8 cellular contexts compared by ENCODE assay signal in the genomic region with DNA sequence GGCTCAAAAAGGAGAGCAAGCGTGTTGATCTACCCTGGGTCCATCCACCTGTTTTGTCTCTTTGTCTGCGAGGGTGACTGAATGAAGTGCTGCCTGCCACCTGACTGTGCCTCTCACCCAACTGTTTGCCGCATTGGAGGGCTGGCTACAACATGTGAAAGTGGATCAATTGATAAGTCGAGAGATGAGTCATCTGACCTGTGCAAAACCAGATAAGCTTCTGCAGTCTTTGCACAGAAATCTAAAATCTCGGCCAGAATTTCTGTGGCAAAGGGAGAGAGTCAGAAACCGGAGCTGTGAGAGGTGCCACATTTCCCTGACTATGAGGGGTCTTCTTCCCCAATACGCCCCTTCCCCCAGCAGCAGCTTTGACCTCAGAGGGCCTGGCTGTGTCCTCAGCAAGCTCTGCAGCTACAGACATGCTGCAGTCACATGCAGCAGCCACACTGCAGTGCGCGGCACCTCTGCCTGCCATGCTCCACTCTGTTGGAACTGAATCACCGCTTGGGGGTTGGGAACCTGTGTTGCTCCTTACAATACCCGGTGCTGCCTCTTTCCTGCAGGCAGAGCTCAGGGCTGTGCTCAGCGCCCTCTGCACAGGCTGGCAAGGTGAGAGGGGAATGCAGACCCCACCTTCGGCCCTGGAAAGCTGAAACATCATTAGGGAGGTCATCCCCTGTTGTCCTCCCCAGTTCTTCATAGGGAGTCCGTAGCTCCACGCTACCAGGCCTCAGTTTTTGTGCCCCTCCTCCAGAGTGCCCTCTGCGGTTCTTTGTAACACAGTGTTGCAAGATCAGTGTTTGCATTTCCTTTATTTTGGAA. TPM values are rescaled to one million over a fixed set of nuclear protein-coding genes. Genes with fewer than 3 reads are reported as not detected.
DNase-seq lines count a peak whose midpoint lies in the region; ATAC-seq and TF ChIP-seq lines count a peak whose summit lies in the region.

No MANE protein-coding gene starts in this region.

- H3K27ac Mint-ChIP-seq in immature natural killer cell, result peak overlapping the region in 2 of 6 donors; percentile 6 to 39

- ATAC-seq in foreskin keratinocyte, result peak; percentile 91
- no peak for ATAC-seq in GM21717 (IDR thresholded peaks at IDR 0.05; ENCODE audit: unreplicated experiment)

- peak; percentile 49 for DNase-seq in stimulated activated CD4-positive, alpha-beta T cell treated with anti-CD3 and anti-CD28 coated beads, Interleukin-15, amount 100 ng/mL, for 24 hours
- DNase-seq in stimulated activated CD4-positive, alpha-beta T cell treated with anti-CD3 and anti-CD28 coated beads, Interleukin-12 subunit alpha, Interleukin-12 subunit beta, amount 100 ng/mL, for 4 hours, result no peak
- peak; percentile 76 for DNase-seq in SK-N-DZ (ENCODE audit: low spot score)
- peak; percentile 33 to 44 for DNase-seq in foreskin keratinocyte
- peak; percentile 67 for DNase-seq in ureter (ENCODE audit: low spot score)
- DNase-seq in immature natural killer cell, result no peak
- no peak for DNase-seq in NCI-H82 treated with DMSO at 0.1 percent for 48 hours (lab: John Stamatoyannopoulos, UW; ENCODE audit: unreplicated experiment)

- H3K27me3 ChIP-seq in foreskin keratinocyte, result no peaks in the 10 kb centered on the region

- H3K27ac ChIP-seq in foreskin keratinocyte, result no peak overlapping the region

- no peak overlapping the region for H3K4me3 Mint-ChIP-seq in immature natural killer cell

- H3K9me3 Mint-ChIP-seq in immature natural killer cell, result no peaks in the 10 kb centered on the region

- no peaks in the 10 kb centered on the region for H3K4me1 Mint-ChIP-seq in immature natural killer cell

- peak; percentile 22 for TF ChIP-seq CTCF in foreskin keratinocyte (conservative IDR thresholded peaks at IDR 0.05)

- peaks cover 10 to 11% (median 11%) of the 10 kb centered on the region in 3 donors for H3K36me3 Mint-ChIP-seq in immature natural killer cell

- no peaks in the 10 kb centered on the region for H3K4me1 ChIP-seq in foreskin keratinocyte

- peaks cover 0 to 4% (median 0%) of the 10 kb centered on the region in 3 donors for H3K27me3 Mint-ChIP-seq in immature natural killer cell (ENCODE audit: low read depth in 3 of 3)

RNA-seq across cellular contexts. Expression of gene HAS3, which starts 16.2 kb away (rescaled TPM):
- polyA plus RNA-seq in SK-N-DZ (2014; cell fraction: cytosol; rRNA removed), result 0.03 and 0.42 TPM in 2 replicates
- polyA plus RNA-seq in SK-N-DZ (2014; cell fraction: nucleus; rRNA removed), result 0.63 and 16.9 TPM in 2 replicates
- total RNA-seq in foreskin keratinocyte, result 9.1 and 15.1 TPM in 2 replicates
- 4.8 and 9.0 TPM in 2 replicates for polyA plus RNA-seq in foreskin keratinocyte
- total RNA-seq in ureter, result 58.9 TPM
- polyA plus RNA-seq in immature natural killer cell, result under 1 TPM in 2 of 3 donors, not detected in 1; 0.32 to 0.35 TPM

RNA-seq across cellular contexts. Expression of gene CHTF8, which starts 43.1 kb away (rescaled TPM):
- polyA plus RNA-seq in SK-N-DZ (2014; cell fraction: cytosol; rRNA removed), result 135 and 144 TPM in 2 replicates
- polyA plus RNA-seq in SK-N-DZ (2014; cell fraction: nucleus; rRNA removed), result 91.1 and 114 TPM in 2 replicates
- total RNA-seq in foreskin keratinocyte (112 and 113 TPM in 2 replicates), ureter (133 TPM)
- polyA plus RNA-seq in foreskin keratinocyte (145 and 156 TPM in 2 replicates), immature natural killer cell (100 to 1,000 TPM; 134 to 160 (median 150) TPM)

RNA-seq across cellular contexts. Expression of gene UTP4, which starts 43.1 kb away (rescaled TPM):
- polyA plus RNA-seq in SK-N-DZ (2014; cell fraction: cytosol; rRNA removed), result 22.8 and 30.1 TPM in 2 replicates
- polyA plus RNA-seq in SK-N-DZ (2014; cell fraction: nucleus; rRNA removed), result 33.6 and 43.8 TPM in 2 replicates
- total RNA-seq in foreskin keratinocyte (50.6 and 55.4 TPM in 2 replicates), ureter (47.4 TPM)
- polyA plus RNA-seq in foreskin keratinocyte (49.5 and 63.3 TPM in 2 replicates), immature natural killer cell (10 to 100 TPM; 38.8 to 69.1 (median 50.4) TPM)

Comparison
In these comparisons a context has a peak if more than half of its experiments do, and no peak if none do; other contexts are left out.
1. DNase-seq: peak in stimulated activated CD4-positive, alpha-beta T cell treated with anti-CD3 and anti-CD28 coated beads, Interleukin-15, amount 100 ng/mL, for 24 hours (single experiment), SK-N-DZ (single experiment), foreskin keratinocyte (2 of 2) and ureter (single experiment); none in stimulated activated CD4-positive, alpha-beta T cell treated with anti-CD3 and anti-CD28 coated beads, Interleukin-12 subunit alpha, Interleukin-12 subunit beta, amount 100 ng/mL, for 4 hours (single experiment), immature natural killer cell (0 of 3) and NCI-H82 treated with DMSO at 0.1 percent for 48 hours (single experiment).